In genomic region chr1:173867141-173867752, GRCh38 we compare ENCODE assay signal across 8 cellular contexts. TPM values are rescaled to one million over a fixed set of nuclear protein-coding genes. Genes with fewer than 3 reads are reported as not detected.
A peak's percentile ranks its signal among the peaks of the same experiment; 100 is the strongest.
DNase-seq lines count a peak whose midpoint lies in the region; ATAC-seq and TF ChIP-seq lines count a peak whose summit lies in the region.

No MANE protein-coding gene starts in this region.

- peaks cover 60% of the 10 kb centered on the region for H3K36me3 Mint-ChIP-seq in activated T-helper 1 cell treated with anti-CD3 and anti-CD28 coated beads, Interleukin-12 subunit alpha, Interleukin-12 subunit beta, Interleukin-2, Interleukin-4 antibody, amounts not matched to agents 30 ng/mL and 10 ng/mL and 1 ng/mL, durations not matched to agents 14 hours and 24 hours and 36 hours (ENCODE audit: low read depth)

- intact Hi-C loops in activated T-helper 1 cell treated with anti-CD3 and anti-CD28 coated beads, Interleukin-12 subunit alpha, Interleukin-12 subunit beta, Interleukin-2, Interleukin-4 antibody, amounts not matched to agents 30 ng/mL and 10 ng/mL and 1 ng/mL, durations not matched to agents 14 hours and 24 hours and 36 hours (cut with micrococcal nuclease): loop anchor here (2.0 to 10.0 kb wide), 4 partner anchors 80 to 1205 kb away; no protein-coding TSS in a partner anchor
- intact Hi-C loops in heart left ventricle (cut with DNase I): loop anchor here in 4 of 10 donors (5.0 to 10.0 kb wide), 3 partner anchors 155 to 390 kb away; partner anchors contain the start of genes RC3H1 (in 2 of the 4), PRDX6 (in 1 of the 4) and RABGAP1L (in 1 of the 4)

- H3K4me3 ChIP-seq in heart left ventricle (peak overlapping the region; percentile 39 to 95 (median 85)), skeletal muscle cell (ENCODE audit: low read depth, low read length) (peak overlapping the region; percentile 64)

- TF ChIP-seq POLR2A in heart left ventricle (IDR thresholded peaks at IDR 0.05): no peak

- H3K4me3 Mint-ChIP-seq in activated T-helper 1 cell treated with anti-CD3 and anti-CD28 coated beads, Interleukin-12 subunit alpha, Interleukin-12 subunit beta, Interleukin-2, Interleukin-4 antibody, amounts not matched to agents 30 ng/mL and 10 ng/mL and 1 ng/mL, durations not matched to agents 14 hours and 24 hours and 36 hours: peak overlapping the region; percentile 98

- WGBS in heart left ventricle, 4 donors: 5 to 15% (median 11%) methylated on average over 32 of the region's 32 CpGs

- H3K9me3 ChIP-seq in heart left ventricle: no peaks in the 10 kb centered on the region

- H3K36me3 ChIP-seq in heart left ventricle: peaks cover 0 to 68% (median 57%) of the 10 kb centered on the region in 9 donors

- H3K9me3 Mint-ChIP-seq in activated T-helper 1 cell treated with anti-CD3 and anti-CD28 coated beads, Interleukin-12 subunit alpha, Interleukin-12 subunit beta, Interleukin-2, Interleukin-4 antibody, amounts not matched to agents 30 ng/mL and 10 ng/mL and 1 ng/mL, durations not matched to agents 14 hours and 24 hours and 36 hours: no peaks in the 10 kb centered on the region

- peak in 1 of 4 donors; percentile 2 for ATAC-seq in heart left ventricle

- peak overlapping the region; percentile 98 for H3K27ac Mint-ChIP-seq in activated T-helper 1 cell treated with anti-CD3 and anti-CD28 coated beads, Interleukin-12 subunit alpha, Interleukin-12 subunit beta, Interleukin-2, Interleukin-4 antibody, amounts not matched to agents 30 ng/mL and 10 ng/mL and 1 ng/mL, durations not matched to agents 14 hours and 24 hours and 36 hours

- no peaks in the 10 kb centered on the region for H3K27me3 Mint-ChIP-seq in activated T-helper 1 cell treated with anti-CD3 and anti-CD28 coated beads, Interleukin-12 subunit alpha, Interleukin-12 subunit beta, Interleukin-2, Interleukin-4 antibody, amounts not matched to agents 30 ng/mL and 10 ng/mL and 1 ng/mL, durations not matched to agents 14 hours and 24 hours and 36 hours (ENCODE audit: insufficient read depth)

- peak; percentile 40 for DNase-seq in activated naive CD4-positive, alpha-beta T cell treated with Interleukin-2 at 50 U/mL for 16 hours
- no peak for DNase-seq in activated naive CD4-positive, alpha-beta T cell treated with anti-CD3 and anti-CD28 coated beads, Interleukin-2, amount 50 U/mL, for 16 hours
- DNase-seq in activated T-helper 1 cell treated with anti-CD3 and anti-CD28 coated beads, Interleukin-12 subunit alpha, Interleukin-12 subunit beta, Interleukin-2, Interleukin-4 antibody, amounts not matched to agents 30 ng/mL and 10 ng/mL and 1 ng/mL, durations not matched to agents 14 hours and 24 hours and 36 hours (ENCODE audit: low spot score): no peak
- no peak for DNase-seq in heart left ventricle
- no peak for DNase-seq in skeletal muscle cell (ENCODE audit: low read depth)
- no peak for DNase-seq in SHP77 (lab: John Stamatoyannopoulos, UW)
- no peak for DNase-seq in central memory CD4-positive, alpha-beta T cell
- no peak for DNase-seq in DMS 273 (lab: John Stamatoyannopoulos, UW; ENCODE audit: unreplicated experiment)

- no peaks in the 10 kb centered on the region for H3K27me3 ChIP-seq in heart left ventricle

- H3K27ac ChIP-seq in heart left ventricle: peak overlapping the region; percentile 94 to 99 (median 98)

- no peak for TF ChIP-seq CTCF in heart left ventricle (IDR thresholded peaks at IDR 0.05)

- H3K4me1 ChIP-seq in heart left ventricle: peaks cover 8 to 70% (median 48%) of the 10 kb centered on the region in 12 donors

- H3K4me1 Mint-ChIP-seq in activated T-helper 1 cell treated with anti-CD3 and anti-CD28 coated beads, Interleukin-12 subunit alpha, Interleukin-12 subunit beta, Interleukin-2, Interleukin-4 antibody, amounts not matched to agents 30 ng/mL and 10 ng/mL and 1 ng/mL, durations not matched to agents 14 hours and 24 hours and 36 hours (ENCODE audit: low read depth): peaks cover 66% of the 10 kb centered on the region

RNA-seq across cellular contexts. Expression of gene GAS5, which starts 0.5 kb away (rescaled TPM):
- 653 and 688 TPM in 2 replicates for total RNA-seq in activated T-helper 1 cell treated with anti-CD3 and anti-CD28 coated beads, Interleukin-12 subunit alpha, Interleukin-12 subunit beta, Interleukin-2, Interleukin-4 antibody, amounts not matched to agents 30 ng/mL and 10 ng/mL and 1 ng/mL, durations not matched to agents 14 hours and 24 hours and 36 hours
- total RNA-seq in heart left ventricle: 100 to 1,000 TPM in 1 of 9 donors, 10 to 100 TPM in 8; 30.4 to 103 (median 43.6) TPM
- polyA plus RNA-seq in heart left ventricle: 100 to 1,000 TPM in 1 of 2 donors, 10 to 100 TPM in 1; 68.3 to 101 TPM

RNA-seq across cellular contexts. Expression of gene ZBTB37, which starts 0.9 kb away (rescaled TPM):
- 9.2 and 9.4 TPM in 2 replicates for total RNA-seq in activated T-helper 1 cell treated with anti-CD3 and anti-CD28 coated beads, Interleukin-12 subunit alpha, Interleukin-12 subunit beta, Interleukin-2, Interleukin-4 antibody, amounts not matched to agents 30 ng/mL and 10 ng/mL and 1 ng/mL, durations not matched to agents 14 hours and 24 hours and 36 hours
- total RNA-seq in heart left ventricle: 10 to 100 TPM in 4 of 9 donors, 1 to 10 TPM in 5; 6.2 to 14.8 (median 8.3) TPM
- polyA plus RNA-seq in heart left ventricle: 1 to 10 TPM; 2.1 TPM

RNA-seq across cellular contexts. Expression of gene CENPL, which starts 42.6 kb away (rescaled TPM):
- total RNA-seq in activated T-helper 1 cell treated with anti-CD3 and anti-CD28 coated beads, Interleukin-12 subunit alpha, Interleukin-12 subunit beta, Interleukin-2, Interleukin-4 antibody, amounts not matched to agents 30 ng/mL and 10 ng/mL and 1 ng/mL, durations not matched to agents 14 hours and 24 hours and 36 hours: 23.6 and 25.7 TPM in 2 replicates
- total RNA-seq in heart left ventricle: 1 to 10 TPM; 1.7 to 5.8 (median 3.5) TPM
- 1 to 10 TPM; 2.1 to 4.6 TPM for polyA plus RNA-seq in heart left ventricle

RNA-seq across cellular contexts. Expression of gene DARS2, which starts 42.8 kb away (rescaled TPM):
- total RNA-seq in activated T-helper 1 cell treated with anti-CD3 and anti-CD28 coated beads, Interleukin-12 subunit alpha, Interleukin-12 subunit beta, Interleukin-2, Interleukin-4 antibody, amounts not matched to agents 30 ng/mL and 10 ng/mL and 1 ng/mL, durations not matched to agents 14 hours and 24 hours and 36 hours: 41.9 TPM in 2 replicates
- 10 to 100 TPM; 10.9 to 25.1 (median 15.9) TPM for total RNA-seq in heart left ventricle
- polyA plus RNA-seq in heart left ventricle: 10 to 100 TPM in 1 of 2 donors, 1 to 10 TPM in 1; 5.5 to 12.0 TPM

RNA-seq across cellular contexts. Expression of gene SERPINC1, which starts 49.9 kb away (rescaled TPM):
- 0.26 TPM in 1 of 2 replicates, not detected in the other for total RNA-seq in activated T-helper 1 cell treated with anti-CD3 and anti-CD28 coated beads, Interleukin-12 subunit alpha, Interleukin-12 subunit beta, Interleukin-2, Interleukin-4 antibody, amounts not matched to agents 30 ng/mL and 10 ng/mL and 1 ng/mL, durations not matched to agents 14 hours and 24 hours and 36 hours
- total RNA-seq in heart left ventricle: under 1 TPM in 1 of 9 donors, not detected in 8; 0.30 TPM
- under 1 TPM; 0.15 to 0.33 TPM for polyA plus RNA-seq in heart left ventricle
